Comparison of ENCODE assay signal across 23 cellular contexts in genomic region chr9:38249587-38250210, GRCh38.
"Had no signal": no experiment of that assay in that cellular context is flagged by ENCODE, and none has a peak within 500 bp of the region (broad histone marks: within the 10 kb centered on the region; RNA-seq: fewer than 3 reads in every experiment).

No MANE protein-coding gene starts in this region.

- H3K27me3 ChIP-seq: gastrocnemius medialis, neutrophil, right lobe of liver, suprapubic skin, transverse colon had no signal

- H3K4me3 ChIP-seq: gastrocnemius medialis, lower lobe of right lung, right lobe of liver, suprapubic skin, transverse colon had no signal

- H3K4me3 Mint-ChIP-seq: effector memory CD8-positive, alpha-beta T cell; natural killer cell; neural crest cell; stimulated activated naive CD8-positive, alpha-beta T cell treated with anti-CD3 and anti-CD28 coated beads, Interleukin-15, amount 100 ng/mL, for 72 hours had no signal

- H3K79me2 ChIP-seq: parathyroid adenoma had no signal

- H3K27me3 Mint-ChIP-seq: stimulated activated naive CD8-positive, alpha-beta T cell treated with anti-CD3 and anti-CD28 coated beads, Interleukin-15, amount 100 ng/mL, for 72 hours had no signal

- H3K27ac ChIP-seq: gastrocnemius medialis, lower lobe of right lung, neutrophil, parathyroid adenoma, right lobe of liver, suprapubic skin, transverse colon had no signal

- H3K36me3 ChIP-seq: gastrocnemius medialis, lower lobe of right lung, neutrophil, right lobe of liver, suprapubic skin, transverse colon had no signal

- DNase-seq: cortex of kidney; effector memory CD8-positive, alpha-beta T cell; foreskin fibroblast; gastrocnemius medialis; head of caudate nucleus; hippocampal formation; kidney glomerular epithelial cell; left colon; left ventricle myocardium superior; lower lobe of right lung; natural killer cell; right lobe of liver; small intestine; stimulated activated CD4-positive, alpha-beta T cell treated with anti-CD3 and anti-CD28 coated beads, Interleukin-15, amount 100 ng/mL, for 24 hours; stimulated activated CD4-positive, alpha-beta T cell treated with anti-CD3 and anti-CD28 coated beads, Interleukin-2, amount 100 ng/mL, for 48 hours; stimulated activated naive CD4-positive, alpha-beta T cell; stimulated activated naive CD8-positive, alpha-beta T cell treated with anti-CD3 and anti-CD28 coated beads, Interleukin-15, amount 100 ng/mL, for 72 hours; transverse colon had no signal

- H3K4me1 Mint-ChIP-seq: natural killer cell; neural crest cell; stimulated activated naive CD8-positive, alpha-beta T cell treated with anti-CD3 and anti-CD28 coated beads, Interleukin-15, amount 100 ng/mL, for 72 hours had no signal

- H3K9me3 Mint-ChIP-seq: effector memory CD8-positive, alpha-beta T cell; natural killer cell; neural crest cell; stimulated activated naive CD8-positive, alpha-beta T cell treated with anti-CD3 and anti-CD28 coated beads, Interleukin-15, amount 100 ng/mL, for 72 hours had no signal

- H2AFZ ChIP-seq: parathyroid adenoma had no signal

- H3K27ac Mint-ChIP-seq: natural killer cell; progenitor cell of endocrine pancreas; stimulated activated naive CD8-positive, alpha-beta T cell treated with anti-CD3 and anti-CD28 coated beads, Interleukin-15, amount 100 ng/mL, for 72 hours had no signal

- H3K36me3 Mint-ChIP-seq: natural killer cell had no signal

- H3K4me1 ChIP-seq: gastrocnemius medialis, lower lobe of right lung, parathyroid adenoma, right lobe of liver, suprapubic skin, transverse colon had no signal

- ATAC-seq: effector memory CD8-positive, alpha-beta T cell; gastrocnemius medialis; left colon; left ventricle myocardium superior; lower lobe of right lung; natural killer cell; right lobe of liver; stimulated activated naive CD8-positive, alpha-beta T cell treated with anti-CD3 and anti-CD28 coated beads, Interleukin-15, amount 100 ng/mL, for 72 hours had no signal

- H3K9me3 ChIP-seq: gastrocnemius medialis, lower lobe of right lung, neutrophil, right lobe of liver, suprapubic skin, transverse colon had no signal
